In genomic region chr13:23851106-23851505, GRCh38 we compare ENCODE assay signal across 2 cellular contexts.
TF ChIP-seq lines count a peak whose summit lies in the region.

No MANE protein-coding gene starts in this region.

TF ChIP-seq in IMR-90, 13 proteins besides CTCF, POLR2A, EP300 and RAD21:
- TF ChIP-seq RFX5 (IDR thresholded peaks at IDR 0.05; ENCODE audit: low read depth, low read length): no peak
- no peak for TF ChIP-seq MAZ (IDR thresholded peaks at IDR 0.05; ENCODE audit: borderline replicate concordance, low read depth, low read length)
- TF ChIP-seq MXI1 (IDR thresholded peaks at IDR 0.05; ENCODE audit: borderline replicate concordance, low read depth, low read length): no peak
- no peak for TF ChIP-seq CHD1 (IDR thresholded peaks at IDR 0.05; ENCODE audit: low read depth, low read length)
- no peak for TF ChIP-seq FOS (IDR thresholded peaks at IDR 0.05; ENCODE audit: low read depth, low read length)
- TF ChIP-seq CEBPB (IDR thresholded peaks at IDR 0.05; ENCODE audit: low read depth, low read length): no peak
- TF ChIP-seq SMC3 (IDR thresholded peaks at IDR 0.05; ENCODE audit: low read depth, low read length): no peak
- no peak for TF ChIP-seq BHLHE40 (IDR thresholded peaks at IDR 0.05; ENCODE audit: low read depth, low read length)

TF ChIP-seq in GM23338, 12 proteins besides CTCF, POLR2A, EP300 and RAD21:
- TF ChIP-seq REST (IDR thresholded peaks at IDR 0.05; ENCODE audit: unreplicated experiment): no peak
- TF ChIP-seq CREB1 (CRISPR knock-in tag; IDR thresholded peaks at IDR 0.05; ENCODE audit: low read depth): no peak
- no peak for TF ChIP-seq JUNB (IDR thresholded peaks at IDR 0.05; ENCODE audit: unreplicated experiment)
- TF ChIP-seq STAT1 (IDR thresholded peaks at IDR 0.05; ENCODE audit: unreplicated experiment): no peak
- TF ChIP-seq EZH2phosphoT487 (IDR thresholded peaks at IDR 0.05; ENCODE audit: unreplicated experiment): no peak
- TF ChIP-seq POLR2AphosphoS5 (IDR thresholded peaks at IDR 0.05; ENCODE audit: low read depth): no peak
- no peak for TF ChIP-seq ZNF114 (CRISPR knock-in tag; IDR thresholded peaks at IDR 0.05)
- no peak for TF ChIP-seq ETS1 (IDR thresholded peaks at IDR 0.05)
- no peak for TF ChIP-seq EZH2 (IDR thresholded peaks at IDR 0.05; ENCODE audit: low read depth, unreplicated experiment)
- TF ChIP-seq ZNF462 (CRISPR knock-in tag; IDR thresholded peaks at IDR 0.05): no peak
- no peak for TF ChIP-seq NANOG (IDR thresholded peaks at IDR 0.05; ENCODE audit: borderline replicate concordance)
- TF ChIP-seq ZNF331 (CRISPR knock-in tag; IDR thresholded peaks at IDR 0.05; ENCODE audit: low read depth): no peak
